8 cellular contexts compared by ENCODE assay signal in genomic region chr1:12615166-12615915, GRCh38. TPM values are rescaled to one million over a fixed set of nuclear protein-coding genes. Genes with fewer than 3 reads are reported as not detected.
DNase-seq lines count a peak whose midpoint lies in the region; ATAC-seq and TF ChIP-seq lines count a peak whose summit lies in the region.

No MANE protein-coding gene starts in this region.

- H3K4me3 ChIP-seq in AG09309 (ENCODE audit: control insufficient read depth, low read depth, low read length) (peak overlapping the region; percentile 53), muscle layer of duodenum (ENCODE audit: low read depth in 1 of 2, low read length in 2 of 2) (peak overlapping the region; percentile 81 to 82)

- no peak for TF ChIP-seq CTCF in AG09309 (IDR thresholded peaks at IDR 0.05; ENCODE audit: control insufficient read depth, insufficient read depth, low read depth, low read length, missing control alignments)

- DNase-seq in AG09309 (ENCODE audit: low read depth), result no peak
- peak; percentile 76 for DNase-seq in MV-4-11 (lab: John Stamatoyannopoulos, UW)
- DNase-seq in cerebellar cortex (ENCODE audit: low spot score), result no peak
- DNase-seq in ureter (ENCODE audit: low spot score), result no peak
- no peak for DNase-seq in SW 1271 (lab: John Stamatoyannopoulos, UW)

- H3K27me3 ChIP-seq in muscle layer of duodenum (ENCODE audit: low read depth, low read length), result no peaks in the 10 kb centered on the region

- H3K4me1 ChIP-seq in muscle layer of duodenum (ENCODE audit: control insufficient read depth in 1 of 2, insufficient read depth in 2 of 2, low read length in 2 of 2), result peaks cover 21 to 48% of the 10 kb centered on the region in 2 donors

- peaks cover 0 to 17% of the 10 kb centered on the region in 2 donors for H3K36me3 ChIP-seq in muscle layer of duodenum (ENCODE audit: control insufficient read depth in 1 of 2, insufficient read depth in 2 of 2, low read length in 2 of 2)

- H3K27ac ChIP-seq in cingulate gyrus (ENCODE audit: low read depth, low read length), result peak overlapping the region; percentile 91
- peak overlapping the region; percentile 87 for H3K27ac ChIP-seq in muscle layer of duodenum (ENCODE audit: low read length)

- H3K9me3 ChIP-seq in muscle layer of duodenum (ENCODE audit: control insufficient read depth in 1 of 2, low read length in 2 of 2), result no peaks in the 10 kb centered on the region

- no peak for ATAC-seq in HG02678 (IDR thresholded peaks at IDR 0.05; ENCODE audit: unreplicated experiment)

RNA-seq across cellular contexts. Expression of gene DHRS3, which starts 2.7 kb away (rescaled TPM):
- 237 TPM for total RNA-seq in ureter

RNA-seq across cellular contexts. Expression of gene AADACL4, which starts 28.5 kb away (rescaled TPM):
- not detected for total RNA-seq in ureter
